15 cellular contexts compared by ENCODE assay signal in the genomic region with DNA sequence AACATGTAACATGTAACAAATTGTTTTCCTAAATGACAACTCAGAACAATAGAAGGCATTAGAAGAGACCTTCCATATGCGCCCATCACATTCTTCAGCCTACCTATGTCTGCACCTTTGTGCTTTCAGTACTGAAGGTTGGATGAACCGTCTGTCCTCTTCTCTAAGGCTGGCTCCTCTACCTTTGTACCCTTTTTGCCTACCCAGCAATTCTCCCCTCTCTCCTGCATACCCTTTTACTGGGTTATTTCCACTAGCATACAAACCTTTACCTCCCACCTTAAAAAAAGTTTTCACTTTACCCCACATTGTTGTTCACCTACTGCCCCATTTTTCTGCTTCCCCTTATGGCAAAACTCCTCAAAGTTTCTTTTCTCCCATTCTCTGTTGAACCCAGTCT.
"Had no signal": no experiment of that assay in that cellular context is flagged by ENCODE, and none has a peak within 500 bp of the region (broad histone marks: within the 10 kb centered on the region; RNA-seq: fewer than 3 reads in every experiment).

No MANE protein-coding gene starts in this region.

- H3K4me3 ChIP-seq: hepatocyte, stomach, testis, upper lobe of right lung had no signal

- H3K9me3 Mint-ChIP-seq: activated T-cell treated with anti-CD3 and anti-CD28 coated beads, Interleukin-2, amount 50 U/mL, for 72 hours; endodermal cell had no signal

- H3K27ac Mint-ChIP-seq: activated T-cell treated with anti-CD3 and anti-CD28 coated beads, Interleukin-2, amount 50 U/mL, for 72 hours; endodermal cell had no signal

- H3K27ac ChIP-seq: hepatocyte, stomach, testis, upper lobe of right lung had no signal

- ATAC-seq: activated T-cell treated with anti-CD3 and anti-CD28 coated beads, Interleukin-2, amount 50 U/mL, for 72 hours; left lobe of liver; upper lobe of right lung had no signal

- H3K4me3 Mint-ChIP-seq: endodermal cell had no signal

- H3K4me1 ChIP-seq: upper lobe of right lung had no signal

- H3K9me3 ChIP-seq: stomach, testis, upper lobe of right lung had no signal

- H3K27me3 ChIP-seq: hepatocyte, stomach, testis, upper lobe of right lung had no signal

- DNase-seq: activated CD4-positive, alpha-beta T cell treated with anti-CD3 and anti-CD28 coated beads, Interleukin-2, amount 50 U/mL, for 48 hours; activated naive CD4-positive, alpha-beta T cell; activated T-cell treated with anti-CD3 and anti-CD28 coated beads, Interleukin-2, amount 50 U/mL, for 72 hours; endodermal cell; islet precursor cell; nucleus accumbens; posterior cingulate gyrus; SIG-M5; stimulated activated CD4-positive, alpha-beta T cell treated with anti-CD3 and anti-CD28 coated beads, Interleukin-4, amount 100 ng/mL, for 24 hours; stomach; T-helper 9 cell; testis; upper lobe of right lung had no signal
